In genomic region chr5:1752881-1753280, GRCh38 we compare ENCODE assay signal across 16 cellular contexts. TPM values are rescaled to one million over a fixed set of nuclear protein-coding genes. Genes with fewer than 3 reads are reported as not detected.
DNase-seq lines count a peak whose midpoint lies in the region; ATAC-seq and TF ChIP-seq lines count a peak whose summit lies in the region.
"Had no signal": no experiment of that assay in that cellular context is flagged by ENCODE, and none has a peak within 500 bp of the region (broad histone marks: within the 10 kb centered on the region; RNA-seq: fewer than 3 reads in every experiment).

No MANE protein-coding gene starts in this region.

- H3K27ac ChIP-seq in colonic mucosa: no peak overlapping the region
- no peak overlapping the region for H3K27ac ChIP-seq in tibial artery
- H3K27ac ChIP-seq: PC-9 had no signal

- H3K9ac ChIP-seq in colonic mucosa (ENCODE audit: low read depth in 2 of 2, low read length in 2 of 2): no peak overlapping the region

- H3K4me1 ChIP-seq in colonic mucosa: no peaks in the 10 kb centered on the region
- H3K4me1 ChIP-seq in tibial artery: no peaks in the 10 kb centered on the region

- TF ChIP-seq CTCF in colonic mucosa (IDR thresholded peaks at IDR 0.05) (no peak), tibial artery (IDR thresholded peaks at IDR 0.05) (no peak)

- H3K36me3 ChIP-seq in colonic mucosa (no peaks in the 10 kb centered on the region), tibial artery (no peaks in the 10 kb centered on the region)

- H3K27me3 ChIP-seq in colonic mucosa (no peaks in the 10 kb centered on the region), tibial artery (peaks cover 0 to 13% of the 10 kb centered on the region in 2 donors)

- H3K4me3 ChIP-seq in colonic mucosa (no peak overlapping the region), tibial artery (no peak overlapping the region)
- H3K4me3 ChIP-seq: PC-9 had no signal

- intact Hi-C loops in colonic mucosa (cut with DNase I): no loop called here
- intact Hi-C loops in tibial artery (cut with DNase I; ENCODE audit: low total_unique reads): no loop called here

- no peak for ATAC-seq in GM18517 (IDR thresholded peaks at IDR 0.05; ENCODE audit: unreplicated experiment)

- H3K9me3 ChIP-seq in colonic mucosa (no peaks in the 10 kb centered on the region), tibial artery (no peaks in the 10 kb centered on the region)

- peak; percentile 51 for DNase-seq in activated effector memory CD4-positive, alpha-beta T cell treated with anti-CD3 and anti-CD28 coated beads, Interleukin-2, amount 50 U/mL, for 16 hours
- no peak for DNase-seq in activated effector memory CD4-positive, alpha-beta T cell treated with Interleukin-2 at 50 U/mL for 16 hours
- DNase-seq in colonic mucosa: peak; percentile 9
- DNase-seq in mesenteric fat pad (ENCODE audit: low spot score): peak; percentile 73
- DNase-seq in tibial artery: peak; percentile 13 to 39
- DNase-seq in NCI-H524 (lab: John Stamatoyannopoulos, UW): no peak
- no peak for DNase-seq in stimulated activated naive CD4-positive, alpha-beta T cell treated with Interleukin-2 at 50 U/mL for 16 hours (lab: John Stamatoyannopoulos, UW)
- DNase-seq: AML-193; CD4-positive, alpha-beta memory T cell; DMS79 treated with DMSO at 0.1 percent for 48 hours; GDM1; MM.1S; NCI-H1105; NCI-H1694 treated with DMSO at 0.1 percent for 48 hours; PC-9 had no signal

RNA-seq across cellular contexts. Expression of gene MRPL36, which starts 46.8 kb away (rescaled TPM):
- total RNA-seq in colonic mucosa (10 to 100 TPM; 33.0 to 56.3 TPM), mesenteric fat pad (50.4 TPM)

RNA-seq across cellular contexts. Expression of gene NDUFS6, which starts 48.3 kb away (rescaled TPM):
- total RNA-seq in colonic mucosa (10 to 100 TPM; 43.2 to 70.7 TPM), mesenteric fat pad (26.4 TPM)

Comparison
In these comparisons a context has a peak if more than half of its experiments do, and no peak if none do; other contexts are left out.
1. DNase-seq: peak in activated effector memory CD4-positive, alpha-beta T cell treated with anti-CD3 and anti-CD28 coated beads, Interleukin-2, amount 50 U/mL, for 16 hours (single experiment), colonic mucosa (single experiment), mesenteric fat pad (single experiment) and tibial artery (2 of 2); none in activated effector memory CD4-positive, alpha-beta T cell treated with Interleukin-2 at 50 U/mL for 16 hours (single experiment), NCI-H524 (0 of 2) and stimulated activated naive CD4-positive, alpha-beta T cell treated with Interleukin-2 at 50 U/mL for 16 hours (single experiment).